Comparison of ENCODE assay signal across 13 cellular contexts in genomic region chr3:132662212-132662611, GRCh38. TPM values are rescaled to one million over a fixed set of nuclear protein-coding genes. Genes with fewer than 3 reads are reported as not detected.
DNase-seq lines count a peak whose midpoint lies in the region; ATAC-seq and TF ChIP-seq lines count a peak whose summit lies in the region.
"Had no signal": no experiment of that assay in that cellular context is flagged by ENCODE, and none has a peak within 500 bp of the region (broad histone marks: within the 10 kb centered on the region; RNA-seq: fewer than 3 reads in every experiment).

No MANE protein-coding gene starts in this region.

- H3K27me3 Mint-ChIP-seq in type B pancreatic cell: no peaks in the 10 kb centered on the region
- H3K27me3 Mint-ChIP-seq: naive B cell had no signal

- BruUV-seq in PC-3 (replicated peaks; lab: Mats Ljungman, UMichigan): no TSS peak

- H3K27ac ChIP-seq in left ventricle myocardium inferior (replicated peaks): no peak overlapping the region
- no peak overlapping the region for H3K27ac ChIP-seq in heart left ventricle
- no peak overlapping the region for H3K27ac ChIP-seq in PC-3 (ENCODE audit: low read length)

- H3K9me3 ChIP-seq in left ventricle myocardium inferior (replicated peaks) (no peaks in the 10 kb centered on the region), heart left ventricle (no peaks in the 10 kb centered on the region), PC-3 (ENCODE audit: low read length) (no peaks in the 10 kb centered on the region), endocrine pancreas (ENCODE audit: control insufficient read depth, low read length) (no peaks in the 10 kb centered on the region)

- DNase-seq in left ventricle myocardium inferior (no peak), heart left ventricle (no peak), PC-3 (peak; percentile 26), type B pancreatic cell (ENCODE audit: extremely low spot score, unreplicated experiment) (no peak), LoVo (ENCODE audit: low spot score) (no peak), NCI-H226 (no peak)
- DNase-seq: naive B cell; NCI-H69; stimulated activated naive CD4-positive, alpha-beta T cell treated with Interleukin-2 at 50 U/mL for 16 hours; SW 1271 had no signal

- H3K27me3 ChIP-seq in left ventricle myocardium inferior (ENCODE audit: low read depth) (no peaks in the 10 kb centered on the region), heart left ventricle (no peaks in the 10 kb centered on the region), PC-3 (ENCODE audit: low read length) (no peaks in the 10 kb centered on the region), endocrine pancreas (ENCODE audit: control insufficient read depth, insufficient read depth, low read length) (no peaks in the 10 kb centered on the region)

- POLR2A ChIA-PET in PC-3 (lab: Charles Lee; ENCODE audit: unreplicated experiment): interaction anchor here (0.7 kb wide), 1 partner anchor 1810 kb away, joined by 4 read pairs; no protein-coding TSS in a partner anchor

- no peak for ATAC-seq in heart left ventricle
- peak; percentile 23; the same call in 1 of the 2 replicates for ATAC-seq in PC-3
- no peak for ATAC-seq in HG02973 (IDR thresholded peaks at IDR 0.05; ENCODE audit: unreplicated experiment)

- H3K4me3 ChIP-seq in left ventricle myocardium inferior (peak overlapping the region; percentile 87), heart left ventricle (peak overlapping the region in 5 of 12 donors; percentile 73 to 91 (median 86)), PC-3 (ENCODE audit: low read length) (peak overlapping the region; percentile 93), endocrine pancreas (ENCODE audit: control insufficient read depth, insufficient read depth, low read length) (peak overlapping the region; percentile 98)

- peaks cover 18% of the 10 kb centered on the region for H3K36me3 ChIP-seq in left ventricle myocardium inferior
- H3K36me3 ChIP-seq in heart left ventricle: peaks cover 0 to 18% (median 6%) of the 10 kb centered on the region in 9 donors
- H3K36me3 ChIP-seq in PC-3 (ENCODE audit: low read depth, low read length): peaks cover 10% of the 10 kb centered on the region
- no peaks in the 10 kb centered on the region for H3K36me3 ChIP-seq in endocrine pancreas (ENCODE audit: control insufficient read depth, insufficient read depth, low read length)

- peaks cover 77% of the 10 kb centered on the region for H3K4me1 ChIP-seq in left ventricle myocardium inferior
- H3K4me1 ChIP-seq in heart left ventricle: peaks cover 0 to 54% (median 39%) of the 10 kb centered on the region in 12 donors
- H3K4me1 ChIP-seq in PC-3 (ENCODE audit: insufficient read depth, low read length): peaks cover 24% of the 10 kb centered on the region
- peaks cover 42% of the 10 kb centered on the region for H3K4me1 ChIP-seq in endocrine pancreas (ENCODE audit: control insufficient read depth, insufficient read depth, low read length)

- CTCF ChIA-PET in PC-3 (lab: Charles Lee): no interaction called here

- H3K9ac ChIP-seq in PC-3 (ENCODE audit: low read length): no peak overlapping the region
- no peak overlapping the region for H3K9ac ChIP-seq in endocrine pancreas (ENCODE audit: control insufficient read depth, insufficient read depth, low read length)

- H3K4me3 Mint-ChIP-seq in type B pancreatic cell: peak overlapping the region; percentile 53

- no peak overlapping the region for H2AFZ ChIP-seq in PC-3 (ENCODE audit: low read length)

- no peak for TF ChIP-seq POLR2A in heart left ventricle (IDR thresholded peaks at IDR 0.05)

- H3K4me1 Mint-ChIP-seq in type B pancreatic cell (ENCODE audit: unreplicated experiment): peaks cover 11% of the 10 kb centered on the region

- H3K36me3 Mint-ChIP-seq in type B pancreatic cell: peaks cover 11% of the 10 kb centered on the region

- no peaks in the 10 kb centered on the region for H3K9me3 Mint-ChIP-seq in type B pancreatic cell
- H3K9me3 Mint-ChIP-seq: CD14-positive monocyte, naive B cell had no signal

- no peaks in the 10 kb centered on the region for H3K9me2 ChIP-seq in PC-3 (replicated peaks; ENCODE audit: low read length)

- intact Hi-C loops in left ventricle myocardium inferior (cut with micrococcal nuclease): no loop called here
- intact Hi-C loops in heart left ventricle (cut with DNase I): loop anchor here in 3 of 10 donors (5.0 to 10.0 kb wide), 2 partner anchors 53 to 60 kb away; partner anchors contain the start of gene NPHP3 (in 2 of the 3)
- intact Hi-C loops in PC-3 (cut with micrococcal nuclease): no loop called here

- H3K27ac Mint-ChIP-seq in type B pancreatic cell: no peak overlapping the region
- H3K27ac Mint-ChIP-seq: CD14-positive monocyte had no signal

- peak overlapping the region; percentile 93 for H3K4me2 ChIP-seq in PC-3 (ENCODE audit: low read length)

- H3F3A ChIP-seq in PC-3 (ENCODE audit: low read length, unreplicated experiment): no peaks in the 10 kb centered on the region

- no peak for TF ChIP-seq CTCF in left ventricle myocardium inferior (IDR thresholded peaks at IDR 0.05; ENCODE audit: borderline replicate concordance)
- no peak for TF ChIP-seq CTCF in heart left ventricle (IDR thresholded peaks at IDR 0.05)
- no peak for TF ChIP-seq CTCF in PC-3 (conservative IDR thresholded peaks at IDR 0.05; ENCODE audit: low read depth, low read length)
- no peak for TF ChIP-seq CTCF in type B pancreatic cell (conservative IDR thresholded peaks at IDR 0.05)

- H4K20me1 ChIP-seq in PC-3 (ENCODE audit: low read length): peaks cover 6% of the 10 kb centered on the region; the same call in 1 of the 2 replicates

- peaks cover 70% of the 10 kb centered on the region for H3K79me2 ChIP-seq in PC-3 (ENCODE audit: low read length)

RNA-seq across cellular contexts. Expression of gene UBA5, which starts 2.1 kb away (rescaled TPM):
- total RNA-seq in left ventricle myocardium inferior: 37.5 TPM
- total RNA-seq in heart left ventricle: 10 to 100 TPM; 25.3 to 38.6 (median 32.0) TPM
- polyA plus RNA-seq in heart left ventricle: 10 to 100 TPM; 25.7 to 59.1 TPM
- 66.6 and 78.7 TPM in 2 replicates for total RNA-seq in PC-3 (2014; rRNA removed)
- total RNA-seq in type B pancreatic cell (ENCODE audit: low replicate concordance): 35.9 and 40.6 TPM in 2 replicates

RNA-seq across cellular contexts. Expression of gene ACAD11, which starts 2.6 kb away (rescaled TPM):
- total RNA-seq in left ventricle myocardium inferior (21.5 TPM), heart left ventricle (10 to 100 TPM; 18.3 to 38.8 (median 24.5) TPM), PC-3 (2014; rRNA removed) (4.7 and 5.8 TPM in 2 replicates), type B pancreatic cell (ENCODE audit: low replicate concordance) (10.4 and 14.7 TPM in 2 replicates)
- 10 to 100 TPM in 1 of 2 donors, 1 to 10 TPM in 1; 8.9 to 14.1 TPM for polyA plus RNA-seq in heart left ventricle

RNA-seq across cellular contexts. Expression of gene NPHP3, which starts 60.0 kb away (rescaled TPM):
- total RNA-seq in left ventricle myocardium inferior: 10.1 TPM
- 10 to 100 TPM in 6 of 9 donors, 1 to 10 TPM in 3; 7.6 to 14.7 (median 10.9) TPM for total RNA-seq in heart left ventricle
- 10 to 100 TPM in 1 of 2 donors, 1 to 10 TPM in 1; 5.3 to 10.4 TPM for polyA plus RNA-seq in heart left ventricle
- 6.2 and 7.7 TPM in 2 replicates for total RNA-seq in PC-3 (2014; rRNA removed)
- total RNA-seq in type B pancreatic cell (ENCODE audit: low replicate concordance): 9.1 and 22.4 TPM in 2 replicates
